20 cellular contexts compared by ENCODE assay signal in the genomic region with DNA sequence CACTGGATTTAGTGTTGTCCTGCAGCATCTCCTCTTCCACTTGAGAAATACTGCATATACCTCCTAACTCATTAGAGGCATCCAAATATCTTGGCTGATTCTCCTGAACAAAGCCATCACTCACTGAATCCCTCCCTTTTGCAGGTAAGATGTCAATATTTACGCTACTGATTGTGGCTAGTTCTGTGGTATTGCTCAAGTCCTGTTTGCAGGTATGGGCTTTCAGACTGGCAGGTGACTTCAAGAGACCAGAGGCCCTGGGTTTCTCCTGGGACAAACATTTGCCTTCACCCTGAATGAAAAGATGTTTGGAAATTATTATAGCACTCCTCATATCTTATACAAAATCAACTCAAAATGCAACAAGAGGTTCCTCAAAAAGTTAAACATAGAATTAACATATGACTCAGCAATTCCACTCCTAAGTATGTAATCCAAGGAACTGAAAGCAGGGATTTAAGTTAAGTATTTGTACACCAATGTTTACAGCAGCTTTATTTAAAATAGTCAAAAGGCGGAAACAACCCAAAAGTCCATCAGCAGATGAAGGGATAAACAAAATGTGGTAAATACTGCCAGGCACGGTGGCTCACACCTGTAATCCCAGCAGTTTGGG. TPM values are rescaled to one million over a fixed set of nuclear protein-coding genes. Genes with fewer than 3 reads are reported as not detected.
DNase-seq lines count a peak whose midpoint lies in the region; ATAC-seq lines count a peak whose summit lies in the region.
"Had no signal": no experiment of that assay in that cellular context is flagged by ENCODE, and none has a peak within 500 bp of the region (broad histone marks: within the 10 kb centered on the region; RNA-seq: fewer than 3 reads in every experiment).

No MANE protein-coding gene starts in this region.

- DNase-seq in DMS53 (lab: John Stamatoyannopoulos, UW) (peak; percentile 1), DMS53 treated with DMSO at 0.1 percent for 48 hours (lab: John Stamatoyannopoulos, UW; ENCODE audit: unreplicated experiment) (no peak), amniotic epithelial cell (ENCODE audit: low read depth) (peak; percentile 17), mesenchymal stem cell (peak; percentile 41), NCI-H2081 (lab: John Stamatoyannopoulos, UW) (no peak)
- DNase-seq: activated CD4-positive, alpha-beta T cell treated with anti-CD3 and anti-CD28 coated beads for 48 hours; activated naive CD8-positive, alpha-beta T cell treated with anti-CD3 and anti-CD28 coated beads, Interleukin-2, amount 50 U/mL, for 24 hours; activated T-cell treated with anti-CD3 and anti-CD28 coated beads, Interleukin-2, amount 50 U/mL, for 72 hours; CD4-positive, alpha-beta T cell; central memory CD4-positive, alpha-beta T cell; H7; NCI-H1092 treated with DMSO at 0.1 percent for 48 hours; NCI-H2171; stimulated activated CD4-positive, alpha-beta T cell treated with anti-CD3 and anti-CD28 coated beads, Interleukin-15, amount 100 ng/mL, for 24 hours had no signal

- no peak for ATAC-seq in HG03095 (IDR thresholded peaks at IDR 0.05; ENCODE audit: unreplicated experiment)
- ATAC-seq: activated naive CD8-positive, alpha-beta T cell treated with anti-CD3 and anti-CD28 coated beads, Interleukin-2, amount 50 U/mL, for 24 hours; activated T-cell treated with anti-CD3 and anti-CD28 coated beads, Interleukin-2, amount 50 U/mL, for 72 hours; gastroesophageal sphincter; GM12878; Right ventricle myocardium inferior had no signal

- no peaks in the 10 kb centered on the region for H3K27me3 ChIP-seq in mesenchymal stem cell (ENCODE audit: control insufficient read depth in 1 of 2, insufficient read depth in 1 of 2, low read length in 2 of 2)
- H3K27me3 ChIP-seq: gastroesophageal sphincter had no signal

- H4K91ac ChIP-seq in mesenchymal stem cell (ENCODE audit: low read length), result no peak overlapping the region

- H3K14ac ChIP-seq in mesenchymal stem cell (ENCODE audit: low read length in 2 of 2), result no peak overlapping the region

- H3K23ac ChIP-seq in mesenchymal stem cell (ENCODE audit: low read length in 2 of 2), result no peak overlapping the region

- no peaks in the 10 kb centered on the region for H3K9me3 ChIP-seq in mesenchymal stem cell (ENCODE audit: control insufficient read depth, low read length)
- H3K9me3 ChIP-seq: gastroesophageal sphincter had no signal

- H3K4me2 ChIP-seq in mesenchymal stem cell (ENCODE audit: low read length, poor library complexity, severe bottlenecking), result no peak overlapping the region

- no peak overlapping the region for H2AK5ac ChIP-seq in mesenchymal stem cell (ENCODE audit: low read length, severe bottlenecking)

- H3K4me1 ChIP-seq in mesenchymal stem cell (ENCODE audit: control insufficient read depth, insufficient read depth, low read depth, low read length), result peaks cover 3% of the 10 kb centered on the region
- H3K4me1 ChIP-seq: gastroesophageal sphincter had no signal

- H3K18ac ChIP-seq in mesenchymal stem cell (ENCODE audit: low read depth in 1 of 2, low read length in 2 of 2), result no peak overlapping the region

- H3K9ac ChIP-seq in mesenchymal stem cell (ENCODE audit: low read length), result no peak overlapping the region

- WGBS in mesenchymal stem cell, result 87% methylated on average over 3 of the region's 3 CpGs

- H2BK5ac ChIP-seq in mesenchymal stem cell (ENCODE audit: low read depth, low read length, poor library complexity, severe bottlenecking), result no peak overlapping the region

- H2AFZ ChIP-seq in mesenchymal stem cell (ENCODE audit: low read depth, low read length), result no peak overlapping the region

- no peak overlapping the region for H2BK15ac ChIP-seq in mesenchymal stem cell (ENCODE audit: low read depth, poor library complexity, severe bottlenecking)

- H2BK120ac ChIP-seq in mesenchymal stem cell (ENCODE audit: low read depth, low read length), result no peak overlapping the region

- H4K8ac ChIP-seq in mesenchymal stem cell (ENCODE audit: low read length), result no peak overlapping the region

- peaks cover 24 to 56% of the 10 kb centered on the region in 2 experiments for H3K36me3 ChIP-seq in mesenchymal stem cell (ENCODE audit: control insufficient read depth in 1 of 2, insufficient read depth in 2 of 2, low read depth in 1 of 2, low read length in 2 of 2)

- no peak overlapping the region for H3K4me3 ChIP-seq in mesenchymal stem cell (ENCODE audit: insufficient read depth in 1 of 2, low read depth in 1 of 2, low read length in 2 of 2)
- H3K4me3 ChIP-seq: gastroesophageal sphincter, GM12878 had no signal

- no peak overlapping the region for H3K4ac ChIP-seq in mesenchymal stem cell (ENCODE audit: low read depth in 1 of 2, low read length in 2 of 2)

- no peak overlapping the region for H3K27ac ChIP-seq in mesenchymal stem cell (ENCODE audit: low read length, poor library complexity, severe bottlenecking)
- H3K27ac ChIP-seq: 22Rv1, gastroesophageal sphincter had no signal

- no peak overlapping the region for H2BK12ac ChIP-seq in mesenchymal stem cell (ENCODE audit: low read length in 2 of 2)

- peaks cover 10% of the 10 kb centered on the region for H3K79me1 ChIP-seq in mesenchymal stem cell (replicated peaks; ENCODE audit: low read length, poor library complexity, severe bottlenecking)

RNA-seq across cellular contexts. Expression of a gene that starts 18.6 kb away (rescaled TPM):
- polyA plus RNA-seq in mesenchymal stem cell (2013, experiment 1 of 2), result 6.9 TPM
- 6.8 TPM for polyA plus RNA-seq in mesenchymal stem cell (2013, experiment 2 of 2)

RNA-seq across cellular contexts. Expression of a gene that starts 25.2 kb away (rescaled TPM):
- polyA plus RNA-seq in mesenchymal stem cell (2013, experiment 1 of 2), result 0.07 TPM
- polyA plus RNA-seq in mesenchymal stem cell (2013, experiment 2 of 2), result not detected
- polyA plus RNA-seq: neural cell had no signal

RNA-seq across cellular contexts. Expression of a gene that starts 42.4 kb away (rescaled TPM):
- polyA plus RNA-seq in mesenchymal stem cell (2013, experiment 1 of 2), result 0.06 TPM
- 0.12 TPM for polyA plus RNA-seq in mesenchymal stem cell (2013, experiment 2 of 2)
- polyA plus RNA-seq: neural cell had no signal

RNA-seq across cellular contexts. Expression of a gene that starts 46.2 kb away (rescaled TPM):
- 153 TPM for polyA plus RNA-seq in mesenchymal stem cell (2013, experiment 1 of 2)
- 151 TPM for polyA plus RNA-seq in mesenchymal stem cell (2013, experiment 2 of 2)

RNA-seq across cellular contexts. Expression of a gene that starts 46.6 kb away (rescaled TPM):
- polyA plus RNA-seq in mesenchymal stem cell (2013, experiment 1 of 2), result 82.3 TPM
- 82.1 TPM for polyA plus RNA-seq in mesenchymal stem cell (2013, experiment 2 of 2)

Comparison
In these comparisons a context has a peak if more than half of its experiments do, and no peak if none do; other contexts are left out.
1. DNase-seq: peak in DMS53 (single experiment), amniotic epithelial cell (single experiment) and mesenchymal stem cell (single experiment); none in DMS53 treated with DMSO at 0.1 percent for 48 hours (single experiment) and NCI-H2081 (0 of 2).